Comparison of ENCODE assay signal across 20 cellular contexts in the genomic region with DNA sequence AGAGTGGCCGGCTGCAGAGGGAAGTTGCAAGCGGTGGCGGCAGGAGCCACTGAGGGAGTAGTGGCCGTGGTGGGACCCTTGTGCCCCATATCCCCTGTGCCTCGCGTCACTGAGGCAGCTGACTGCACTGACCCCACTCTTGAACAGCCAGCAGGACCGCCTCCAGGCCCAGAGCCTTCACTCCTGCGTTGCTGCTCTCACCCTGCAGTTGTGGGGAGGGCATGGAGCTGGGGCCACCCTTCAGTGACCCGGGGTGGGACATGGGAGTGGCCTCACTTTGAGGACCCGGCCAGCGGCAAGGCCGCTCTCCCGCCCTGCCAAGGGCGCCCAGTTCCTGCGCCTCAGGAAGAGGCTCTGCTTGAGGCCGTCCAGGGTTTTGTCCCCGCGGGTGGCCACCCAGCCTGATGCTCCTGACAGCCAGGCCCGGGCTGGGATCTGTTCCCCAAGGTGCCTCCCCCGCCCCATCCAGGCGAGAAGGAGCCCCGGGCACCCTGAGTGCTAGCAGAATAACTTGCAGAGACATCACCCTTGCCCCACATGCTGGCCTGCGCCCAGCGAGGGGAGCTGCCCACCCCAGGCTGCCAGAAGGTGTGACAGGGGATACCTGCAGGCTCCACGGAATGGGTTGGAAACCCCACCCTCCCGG. TPM values are rescaled to one million over a fixed set of nuclear protein-coding genes. Genes with fewer than 3 reads are reported as not detected.
A peak's percentile ranks its signal among the peaks of the same experiment; 100 is the strongest.
DNase-seq lines count a peak whose midpoint lies in the region; ATAC-seq, FAIRE-seq and TF ChIP-seq lines count a peak whose summit lies in the region.
"Had no signal": no experiment of that assay in that cellular context is flagged by ENCODE, and none has a peak within 500 bp of the region (broad histone marks: within the 10 kb centered on the region; RNA-seq: fewer than 3 reads in every experiment).

No MANE protein-coding gene starts in this region.

- POLR2A ChIA-PET in H1 (lab: Charles Lee; ENCODE audit: partially characterized antibody), result no interaction called here

- no peak overlapping the region for H2BK12ac ChIP-seq in H1 (ENCODE audit: low read depth, low read length)
- H2BK12ac ChIP-seq in neuronal stem cell (ENCODE audit: low read length), result peak overlapping the region; percentile 41

- H3K4me2 ChIP-seq in H1 (ENCODE audit: insufficient read depth in 1 of 2, low read depth in 2 of 2, low read length in 2 of 2), result no peak overlapping the region
- no peak overlapping the region for H3K4me2 ChIP-seq in neuronal stem cell (ENCODE audit: insufficient read depth, low read length, poor library complexity, severe bottlenecking)

- H4K5ac ChIP-seq in H1 (ENCODE audit: insufficient read length, low read depth, low read length), result no peak overlapping the region

- H4K8ac ChIP-seq in H1 (ENCODE audit: extremely low read depth, insufficient read depth, low read length) (no peak overlapping the region; the same call in 1 of the 2 replicates), neuronal stem cell (ENCODE audit: low read depth, low read length) (peak overlapping the region; percentile 65)

- no peak overlapping the region for H2AK5ac ChIP-seq in H1 (ENCODE audit: low read depth, low read length)
- H2AK5ac ChIP-seq in neuronal stem cell (ENCODE audit: low read depth, low read length), result peak overlapping the region; percentile 90

- no peak for FAIRE-seq in H1 (lab: Jason Lieb, UNC)
- FAIRE-seq: GM12878, H54 had no signal

- H3K4ac ChIP-seq in H1 (replicated peaks; ENCODE audit: insufficient read length, low read depth, low read length) (no peak overlapping the region), neuronal stem cell (ENCODE audit: low read length) (no peak overlapping the region)

- H3K27me3 ChIP-seq in H1 (replicated peaks in 1 of 4; ENCODE audit: control insufficient read depth in 3 of 4, extremely low read depth in 1 of 4, insufficient read depth in 3 of 4, low read length in 3 of 4) (no peaks in the 10 kb centered on the region), neuronal stem cell (ENCODE audit: control insufficient read depth in 3 of 3, insufficient read depth in 3 of 3, low read depth in 1 of 3, low read length in 3 of 3) (no peaks in the 10 kb centered on the region), vagina (no peaks in the 10 kb centered on the region)

- H3K56ac ChIP-seq in H1 (replicated peaks; ENCODE audit: insufficient read length, low read depth, low read length), result no peak overlapping the region

- ATAC-seq in Right ventricle myocardium superior (ENCODE audit: poor library complexity), result no peak
- ATAC-seq: Panc1 had no signal

- H3K36me3 ChIP-seq in H1 (ENCODE audit: control insufficient read depth in 2 of 4, insufficient read depth in 4 of 4, low read length in 3 of 4) (no peaks in the 10 kb centered on the region), neuronal stem cell (replicated peaks in 1 of 2; ENCODE audit: control insufficient read depth in 2 of 2, insufficient read depth in 2 of 2, low read length in 2 of 2) (no peaks in the 10 kb centered on the region), vagina (no peaks in the 10 kb centered on the region)
- H3K36me3 ChIP-seq: BE2C had no signal

- H3K9me3 ChIP-seq in H1 (ENCODE audit: insufficient read depth in 2 of 2, low read depth in 1 of 2, low read length in 1 of 2) (0 out of 4 replicates have a peak, but pooled peaks cover 0 to 3% of the 10 kb centered on the region in 2 experiments), neuronal stem cell (replicated peaks in 1 of 2; ENCODE audit: control insufficient read depth in 2 of 2, insufficient read depth in 1 of 2, low read depth in 1 of 2, low read length in 2 of 2) (no peaks in the 10 kb centered on the region), vagina (no peaks in the 10 kb centered on the region)
- H3K9me3 ChIP-seq: BE2C had no signal

- CTCF ChIA-PET in H1 (lab: Charles Lee; ENCODE audit: partially characterized antibody), result interaction anchor here (0.8 to 1.3 kb wide), 8 partner anchors 11 to 362 kb away, joined by 3 to 4 read pairs (median 3); a partner anchor contains a TSS

- no peak for TF ChIP-seq RAD21 in H1 (IDR thresholded peaks at IDR 0.05 in 1 of 2, conservative IDR thresholded peaks at IDR 0.05 in 1 of 2; ENCODE audit: low read depth in 2 of 2, low read length in 2 of 2)

- no peaks in the 10 kb centered on the region for H3K4me1 ChIP-seq in H1 (replicated peaks in 1 of 4; ENCODE audit: control insufficient read depth in 3 of 4, insufficient read depth in 4 of 4, low read length in 3 of 4)
- no peaks in the 10 kb centered on the region for H3K4me1 ChIP-seq in neuronal stem cell (ENCODE audit: control insufficient read depth in 2 of 2, insufficient read depth in 1 of 2, low read depth in 1 of 2, low read length in 2 of 2)
- no peaks in the 10 kb centered on the region for H3K4me1 ChIP-seq in vagina
- H3K4me1 ChIP-seq: BE2C had no signal

- H3K14ac ChIP-seq in H1 (ENCODE audit: insufficient read length), result no peak overlapping the region
- no peak overlapping the region for H3K14ac ChIP-seq in neuronal stem cell (ENCODE audit: low read length)

- H3K27ac ChIP-seq in H1 (ENCODE audit: low read depth, low read length) (no peak overlapping the region), neuronal stem cell (replicated peaks; ENCODE audit: low read length) (no peak overlapping the region), vagina (no peak overlapping the region)

- no peak overlapping the region for H3K9ac ChIP-seq in H1 (replicated peaks in 1 of 4; ENCODE audit: extremely low read depth in 1 of 4, low read depth in 3 of 4, low read length in 3 of 4)
- no peak overlapping the region for H3K9ac ChIP-seq in neuronal stem cell (ENCODE audit: low read depth, low read length, poor library complexity)

- WGBS in H1 (ENCODE audit: extremely low coverage in 1 of 2, insufficient coverage in 1 of 2, insufficient read length in 1 of 2, insufficient replicate concordance in 2 of 2, low coverage in 1 of 2, low lambda C conversion rate in 2 of 2, missing lambda C conversion rate in 1 of 2), 2 experiments, result 76% methylated on average over 23 of the region's 26 CpGs; no CpG with 5 or more reads in 1 of the 2 experiments
- WGBS in neuronal stem cell (ENCODE audit: extremely low coverage in 2 of 2, insufficient read length in 2 of 2, insufficient replicate concordance in 1 of 2), 2 donors, result no CpG with 5 or more reads among the region's 26 CpGs

- H3K79me1 ChIP-seq in H1 (ENCODE audit: low read depth, low read length), result no peaks in the 10 kb centered on the region
- H3K79me1 ChIP-seq in neuronal stem cell (ENCODE audit: low read depth, low read length), result peaks cover 2% of the 10 kb centered on the region

- TF ChIP-seq EP300 in H1 (IDR thresholded peaks at IDR 0.05; ENCODE audit: borderline replicate concordance in 1 of 2, low read depth in 2 of 2, low read length in 2 of 2), result no peak

- no peaks in the 10 kb centered on the region for H3K23me2 ChIP-seq in H1 (ENCODE audit: low read depth, low read length)

- DNase-seq in Right ventricle myocardium superior (peak; percentile 26), cardiac septum (ENCODE audit: low spot score) (no peak), H1 (ENCODE audit: low read depth in 1 of 2, low spot score in 2 of 2) (no peak), neuronal stem cell (ENCODE audit: low spot score) (no peak), NCI-H446 treated with DMSO at 0.1 percent for 48 hours (lab: John Stamatoyannopoulos, UW) (no peak), vagina (ENCODE audit: extremely low spot score in 2 of 2) (no peak)
- no peak for DNase-seq in stimulated activated CD4-positive, alpha-beta T cell treated with anti-CD3 and anti-CD28 coated beads, Interleukin-4, amount 100 ng/mL, for 24 hours
- DNase-seq: BE2C; CD4-positive, CD25-positive, alpha-beta regulatory T cell; COR-L47; GF-D8; NCI-H1105; NCI-H2081; NCI-H2171 treated with DMSO at 0.1 percent for 48 hours; NCI-H446; NCI-H69 had no signal

- no peak overlapping the region for H3K4me3 ChIP-seq in H1 (ENCODE audit: extremely low read depth in 1 of 4, insufficient read depth in 2 of 4, low read depth in 3 of 4, low read length in 4 of 4)
- H3K4me3 ChIP-seq in neuronal stem cell (ENCODE audit: low read length in 2 of 2), result no peak overlapping the region
- H3K4me3 ChIP-seq in vagina, result no peak overlapping the region
- H3K4me3 ChIP-seq: GM12878 had no signal

- TF ChIP-seq POLR2A in H1 (IDR thresholded peaks at IDR 0.05; ENCODE audit: control extremely low read depth in 1 of 2, low read depth in 2 of 2, low read length in 2 of 2), result no peak
- TF ChIP-seq POLR2A in vagina (IDR thresholded peaks at IDR 0.05), result no peak

- TF ChIP-seq CTCF in H1 (IDR thresholded peaks at IDR 0.05; ENCODE audit: control extremely low read depth in 1 of 3, insufficient read depth in 1 of 3, low read depth in 1 of 3, low read length in 3 of 3) (no peak), vagina (IDR thresholded peaks at IDR 0.05) (no peak)

- H3K23ac ChIP-seq in H1 (ENCODE audit: insufficient read length), result no peak overlapping the region
- H3K23ac ChIP-seq in neuronal stem cell (ENCODE audit: low read depth, low read length, poor library complexity), result no peak overlapping the region

- no peaks in the 10 kb centered on the region for H4K20me1 ChIP-seq in H1 (replicated peaks in 1 of 2; ENCODE audit: control insufficient read depth in 1 of 2, insufficient read depth in 2 of 2, low read length in 2 of 2)

- H2BK5ac ChIP-seq in H1 (ENCODE audit: low read depth, low read length) (no peak overlapping the region), neuronal stem cell (ENCODE audit: low read length) (peak overlapping the region; percentile 53)

- H3K79me2 ChIP-seq in H1 (ENCODE audit: control insufficient read depth in 1 of 2, insufficient read depth in 2 of 2, low read length in 2 of 2), result no peaks in the 10 kb centered on the region

- H2AFZ ChIP-seq in H1 (ENCODE audit: low read length), result peak overlapping the region; percentile 39; the same call in 1 of the 2 replicates
- H2AFZ ChIP-seq in neuronal stem cell (ENCODE audit: low read length), result no peak overlapping the region

- H3K18ac ChIP-seq in H1 (ENCODE audit: extremely low read depth, low read length) (no peak overlapping the region), neuronal stem cell (ENCODE audit: low read length) (peak overlapping the region; percentile 48)

- H2BK20ac ChIP-seq in H1 (ENCODE audit: low read length), result no peak overlapping the region

- no peak overlapping the region for H2BK120ac ChIP-seq in H1 (replicated peaks; ENCODE audit: low read depth, low read length)
- H2BK120ac ChIP-seq in neuronal stem cell (ENCODE audit: low read depth, low read length), result peak overlapping the region; percentile 67

- H4K91ac ChIP-seq in H1 (replicated peaks; ENCODE audit: insufficient read length, low read length) (no peak overlapping the region), neuronal stem cell (ENCODE audit: low read depth, low read length, poor library complexity) (no peak overlapping the region)

- intact Hi-C loops in Right ventricle myocardium superior (cut with DNase I), result loop anchor here (10.0 kb wide), 1 partner anchor 51 kb away; a partner anchor contains a TSS
- intact Hi-C loops in cardiac septum (cut with DNase I), result no loop called here
- intact Hi-C loops in vagina (cut with DNase I), result no loop called here

- H2BK15ac ChIP-seq in H1 (ENCODE audit: low read length), result no peak overlapping the region
- no peak overlapping the region for H2BK15ac ChIP-seq in neuronal stem cell (ENCODE audit: low read length)

RNA-seq across cellular contexts. Expression of a gene that starts 44.4 kb away (rescaled TPM):
- total RNA-seq in Right ventricle myocardium superior (82.4 TPM), cardiac septum (94.0 TPM), vagina (158 TPM)
- total RNA-seq in H1 (2021; fragmentation: NEBNext Ultra II Directional; extraction: Animal tissue kit (Norgen Biotek cat#: 25700)), result 4.1 and 5.0 TPM in 2 replicates
- 4.2 and 6.2 TPM in 2 replicates for polyA plus RNA-seq in H1 (2011; rRNA removed)
- 5.8 TPM for polyA plus RNA-seq in H1 (2011; cell fraction: cytosol; rRNA removed)
- 2.6 TPM for polyA plus RNA-seq in H1 (2011; cell fraction: nucleus; rRNA removed)
- 3.7 to 6.1 TPM (median 4.7 TPM) in 4 replicates for polyA plus RNA-seq in H1 (2012, experiment 1 of 2)
- 2.2 TPM for polyA plus RNA-seq in H1 (2012, experiment 2 of 2)
- polyA plus RNA-seq in H1 (2013, experiment 1 of 2), result 6.9 TPM
- 7.5 TPM for polyA plus RNA-seq in H1 (2013, experiment 2 of 2)
- 5.6 and 6.1 TPM in 2 replicates for polyA minus RNA-seq in H1 (2011; rRNA and poly(A)+ RNA removed)
- 0.88 TPM for polyA minus RNA-seq in H1 (2011; cell fraction: cytosol; rRNA and poly(A)+ RNA removed)
- polyA minus RNA-seq in H1 (2011; cell fraction: nucleus; rRNA and poly(A)+ RNA removed), result 1.3 TPM
- polyA plus RNA-seq in neuronal stem cell (2013, experiment 1 of 2), result 2.5 TPM
- polyA plus RNA-seq in neuronal stem cell (2013, experiment 2 of 2), result 2.4 TPM
- total RNA-seq: A172 had no signal

RNA-seq across cellular contexts. Expression of a gene that starts 46.0 kb away (rescaled TPM):
- total RNA-seq in Right ventricle myocardium superior (17.7 TPM), cardiac septum (14.0 TPM), vagina (4.7 TPM)
- 1.0 and 1.4 TPM in 2 replicates for total RNA-seq in H1 (2021; fragmentation: NEBNext Ultra II Directional; extraction: Animal tissue kit (Norgen Biotek cat#: 25700))
- 0.83 and 0.86 TPM in 2 replicates for polyA plus RNA-seq in H1 (2011; rRNA removed)
- polyA plus RNA-seq in H1 (2011; cell fraction: cytosol; rRNA removed), result 1.0 TPM
- polyA plus RNA-seq in H1 (2011; cell fraction: nucleus; rRNA removed), result 1.1 TPM
- 0.63 to 1.5 TPM (median 0.94 TPM) in 4 replicates for polyA plus RNA-seq in H1 (2012, experiment 1 of 2)
- polyA plus RNA-seq in H1 (2012, experiment 2 of 2), result 0.47 TPM
- 0.41 TPM for polyA plus RNA-seq in H1 (2013, experiment 1 of 2)
- 0.37 TPM for polyA plus RNA-seq in H1 (2013, experiment 2 of 2)
- polyA minus RNA-seq in H1 (2011; rRNA and poly(A)+ RNA removed), result 0.32 and 0.57 TPM in 2 replicates
- not detected for polyA minus RNA-seq in H1 (2011; cell fraction: cytosol; rRNA and poly(A)+ RNA removed)
- not detected for polyA minus RNA-seq in H1 (2011; cell fraction: nucleus; rRNA and poly(A)+ RNA removed)
- polyA plus RNA-seq in neuronal stem cell (2013, experiment 1 of 2), result 0.07 TPM
- polyA plus RNA-seq in neuronal stem cell (2013, experiment 2 of 2), result 0.07 TPM
- total RNA-seq: A172 had no signal

Comparison
In these comparisons a context has a peak if more than half of its experiments do, and no peak if none do; other contexts are left out.
1. RNA of a gene that starts 44.4 kb away (total RNA-seq): 158 TPM in vagina (single experiment), 94.0 TPM in cardiac septum (single experiment) and 82.4 TPM in Right ventricle myocardium superior (single experiment); 4.1 to 5.0 TPM in H1; every median in the first group is over 10 times any median in the second.